8 cellular contexts compared by ENCODE assay signal in genomic region chr21:42061195-42061865, GRCh38. TPM values are rescaled to one million over a fixed set of nuclear protein-coding genes. Genes with fewer than 3 reads are reported as not detected.
DNase-seq lines count a peak whose midpoint lies in the region; ATAC-seq, FAIRE-seq and TF ChIP-seq lines count a peak whose summit lies in the region.

No MANE protein-coding gene starts in this region.

- in situ Hi-C loops in GM12878 (cut with MboI): no loop called here

- H2AK5ac ChIP-seq in mesendoderm (ENCODE audit: low read length): no peak overlapping the region

- TF ChIP-seq CTCF in MM.1S (IDR thresholded peaks at IDR 0.05; ENCODE audit: low read length): no peak
- TF ChIP-seq CTCF in GM12878 (IDR thresholded peaks at IDR 0.05 in 2 of 3, conservative IDR thresholded peaks at IDR 0.05 in 1 of 3; ENCODE audit: control insufficient read depth in 2 of 3, extremely low read depth in 1 of 3, insufficient read depth in 1 of 3, low read depth in 3 of 3, low read length in 3 of 3): no peak
- no peak for TF ChIP-seq CTCF in glutamatergic neuron (IDR thresholded peaks at IDR 0.05; ENCODE audit: partially characterized antibody, unreplicated experiment)

- no peak overlapping the region for H3K27ac Mint-ChIP-seq in glutamatergic neuron (ENCODE audit: unreplicated experiment)

- no peaks in the 10 kb centered on the region for H3K79me1 ChIP-seq in mesendoderm (ENCODE audit: low read length)

- H2BK15ac ChIP-seq in mesendoderm (replicated peaks; ENCODE audit: low read depth): no peak overlapping the region

- peak overlapping the region; percentile 97 for H3K27ac ChIP-seq in MM.1S (ENCODE audit: low read length)
- H3K27ac ChIP-seq in GM12878 (ENCODE audit: control insufficient read depth, insufficient read depth): peak overlapping the region; percentile 93
- peak overlapping the region; percentile 99 for H3K27ac ChIP-seq in thymus (ENCODE audit: low read depth)
- H3K27ac ChIP-seq in mesendoderm (ENCODE audit: low read depth, low read length): no peak overlapping the region

- no peak overlapping the region for H3K23ac ChIP-seq in mesendoderm (ENCODE audit: low read length)

- H3K4me1 ChIP-seq in MM.1S (ENCODE audit: low read length) (peaks cover 54% of the 10 kb centered on the region), GM12878 (ENCODE audit: control insufficient read depth, insufficient read depth, low read length) (peaks cover 51% of the 10 kb centered on the region), thymus (ENCODE audit: control insufficient read depth, insufficient read depth, low read length) (peaks cover 24% of the 10 kb centered on the region), mesendoderm (ENCODE audit: control insufficient read depth, low read depth, low read length) (no peaks in the 10 kb centered on the region)

- no peak overlapping the region for H3K56ac ChIP-seq in mesendoderm (ENCODE audit: low read length)

- no peak overlapping the region for H3K4me3 Mint-ChIP-seq in glutamatergic neuron (ENCODE audit: unreplicated experiment)

- H4K20me1 ChIP-seq in MM.1S (ENCODE audit: insufficient read depth, low read length): no peaks in the 10 kb centered on the region
- no peaks in the 10 kb centered on the region for H4K20me1 ChIP-seq in GM12878 (ENCODE audit: control insufficient read depth, insufficient read depth)

- 9% methylated on average over 17 of the region's 18 CpGs for WGBS in GM12878 (ENCODE audit: insufficient coverage, insufficient replicate concordance, low lambda C conversion rate, missing lambda C conversion rate)
- 31% methylated on average over 18 of the region's 18 CpGs for WGBS in thymus
- WGBS in mesendoderm (ENCODE audit: extremely low coverage, insufficient coverage, low lambda C conversion rate): no CpG with 5 or more reads among the region's 18 CpGs

- no peak overlapping the region for H4K5ac ChIP-seq in mesendoderm (ENCODE audit: low read length)

- H3K79me2 ChIP-seq in MM.1S (ENCODE audit: low read length) (no peaks in the 10 kb centered on the region), GM12878 (ENCODE audit: control insufficient read depth, insufficient read depth, low read length) (no peaks in the 10 kb centered on the region), mesendoderm (ENCODE audit: control insufficient read depth, insufficient read depth, low read length) (no peaks in the 10 kb centered on the region)

- TF ChIP-seq POLR2A in GM15510 (IDR thresholded peaks at IDR 0.05; ENCODE audit: borderline replicate concordance, extremely low read depth, insufficient read length) (peak; percentile 16), GM12878 (IDR thresholded peaks at IDR 0.05; ENCODE audit: low read depth, low read length) (0 out of 2 replicates have a peak, but pooled peaks have one; percentile 25)

- no peak overlapping the region for H4K8ac ChIP-seq in mesendoderm (ENCODE audit: low read depth, low read length)

- H3K18ac ChIP-seq in mesendoderm (ENCODE audit: low read length): no peak overlapping the region

- POLR2A ChIA-PET in GM12878 (lab: Charles Lee): interaction anchor here (2.0 kb wide), 1 partner anchor 17 kb away, joined by 5 read pairs; no protein-coding TSS in a partner anchor

- H2BK120ac ChIP-seq in mesendoderm (ENCODE audit: low read depth, low read length): no peak overlapping the region

- CTCF ChIA-PET in GM12878 (lab: Yijun Ruan, JAX): no interaction called here

- no peak overlapping the region for H3K4ac ChIP-seq in mesendoderm (ENCODE audit: low read depth, low read length)

- DNase-seq in MM.1S (peak; percentile 96), GM12878 (ENCODE audit: low read depth, low spot score) (peak; percentile 81), mesendoderm (no peak), activated gamma-delta T cell (lab: John Stamatoyannopoulos, UW) (no peak), glutamatergic neuron (no peak)

- H3K36me3 ChIP-seq in MM.1S (replicated peaks; ENCODE audit: insufficient read depth, low read length): no peaks in the 10 kb centered on the region
- no peaks in the 10 kb centered on the region for H3K36me3 ChIP-seq in GM12878 (ENCODE audit: control insufficient read depth in 2 of 2, insufficient read depth in 2 of 2, low read length in 1 of 2)
- H3K36me3 ChIP-seq in thymus (ENCODE audit: control insufficient read depth, insufficient read depth): no peaks in the 10 kb centered on the region
- no peaks in the 10 kb centered on the region for H3K36me3 ChIP-seq in mesendoderm (ENCODE audit: control insufficient read depth, insufficient read depth, low read length)

- H3K9me3 ChIP-seq in MM.1S (replicated peaks; ENCODE audit: insufficient read depth, low read length) (no peaks in the 10 kb centered on the region), GM12878 (replicated peaks; ENCODE audit: control insufficient read depth, insufficient read depth, low read length) (no peaks in the 10 kb centered on the region), thymus (ENCODE audit: control insufficient read depth) (no peaks in the 10 kb centered on the region)

- peak overlapping the region; percentile 98 for H3K4me2 ChIP-seq in MM.1S (ENCODE audit: low read depth, low read length)
- H3K4me2 ChIP-seq in GM12878 (ENCODE audit: control insufficient read depth, insufficient read depth): peak overlapping the region; percentile 98
- no peak overlapping the region for H3K4me2 ChIP-seq in mesendoderm (ENCODE audit: low read length)

- intact Hi-C loops in GM12878 (cut with micrococcal nuclease; ENCODE audit: unreplicated experiment): loop anchor here (5.0 kb wide), 3 partner anchors 49 to 134 kb away; partner anchors contain the start of genes C2CD2 and ZBTB21

- SMC1A ChIA-PET in GM12878 (lab: Charles Lee; ENCODE audit: uncharacterized antibody, unreplicated experiment): no interaction called here

- peak overlapping the region; percentile 92 for H3K9ac ChIP-seq in MM.1S (ENCODE audit: low read length)
- H3K9ac ChIP-seq in GM12878 (ENCODE audit: control insufficient read depth, insufficient read depth, low read length): peak overlapping the region; percentile 72; the same call in 1 of the 2 replicates
- no peak overlapping the region for H3K9ac ChIP-seq in mesendoderm (ENCODE audit: low read length)

- no peak overlapping the region for H2BK5ac ChIP-seq in mesendoderm (ENCODE audit: low read length)

- H3K4me1 Mint-ChIP-seq in glutamatergic neuron (ENCODE audit: low read depth, unreplicated experiment): peaks cover 12% of the 10 kb centered on the region

- no peaks in the 10 kb centered on the region for H3K9me2 ChIP-seq in MM.1S (replicated peaks; ENCODE audit: insufficient read depth, low read length)

- TF ChIP-seq RAD21 in GM12878 (IDR thresholded peaks at IDR 0.05; ENCODE audit: insufficient read depth, low read depth, low read length): no peak

- RAD21 ChIA-PET in GM12878 (lab: Charles Lee; ENCODE audit: unreplicated experiment): interaction anchor here (1.3 kb wide), 1 partner anchor 135 kb away, joined by 4 read pairs; no protein-coding TSS in a partner anchor

- peak overlapping the region; percentile 24 for H2AFZ ChIP-seq in MM.1S (ENCODE audit: low read length)
- no peak overlapping the region for H2AFZ ChIP-seq in GM12878 (ENCODE audit: control insufficient read depth, low read depth, low read length)

- peaks cover 8% of the 10 kb centered on the region for H3K36me3 Mint-ChIP-seq in glutamatergic neuron (ENCODE audit: unreplicated experiment)

- H3K27me3 ChIP-seq in MM.1S (replicated peaks; ENCODE audit: insufficient read depth, low read length) (no peaks in the 10 kb centered on the region), GM12878 (replicated peaks in 1 of 2; ENCODE audit: control insufficient read depth in 2 of 2, insufficient read depth in 2 of 2, low read length in 1 of 2) (no peaks in the 10 kb centered on the region), thymus (ENCODE audit: control insufficient read depth, insufficient read depth) (no peaks in the 10 kb centered on the region), mesendoderm (ENCODE audit: insufficient read depth, low read length, poor library complexity) (no peaks in the 10 kb centered on the region)

- H3K9me3 Mint-ChIP-seq in glutamatergic neuron (ENCODE audit: unreplicated experiment): peaks cover 2% of the 10 kb centered on the region

- ATAC-seq in GM21576 (IDR thresholded peaks at IDR 0.05; ENCODE audit: unreplicated experiment): peak; percentile 43
- peak; percentile 72 for ATAC-seq in GM12878

- peak; percentile 65 to 85; a peak in 3 of 4 replicates for TF ChIP-seq EP300 in GM12878 (IDR thresholded peaks at IDR 0.05; ENCODE audit: borderline replicate concordance in 1 of 2, control insufficient read depth in 1 of 2, low read depth in 2 of 2, low read length in 2 of 2)

- FAIRE-seq in GM12878 (lab: Jason Lieb, UNC): peak; percentile 80

- peak overlapping the region; percentile 66 for H3K4me3 ChIP-seq in MM.1S (ENCODE audit: low read length)
- H3K4me3 ChIP-seq in GM12878: peak overlapping the region; percentile 8; the same call in 1 of the 2 replicates
- H3K4me3 ChIP-seq in thymus (ENCODE audit: low read length): no peak overlapping the region
- no peak overlapping the region for H3K4me3 ChIP-seq in mesendoderm (ENCODE audit: low read length)

- BruUV-seq in GM12878 (replicated peaks; lab: Mats Ljungman, UMichigan): no TSS peak

- H3K27me3 Mint-ChIP-seq in glutamatergic neuron (ENCODE audit: unreplicated experiment): peaks cover 5% of the 10 kb centered on the region

- H3F3A ChIP-seq in MM.1S (ENCODE audit: insufficient read depth, low read length): peaks cover 55% of the 10 kb centered on the region

RNA-seq across cellular contexts. Expression of gene UMODL1, which starts 9.8 kb away (rescaled TPM):
- total RNA-seq in GM12878 (2013; cell fraction: nucleolus; rRNA removed): 0.51 and 0.65 TPM in 2 replicates
- total RNA-seq in GM12878 (2014; rRNA removed): 0.11 TPM in 1 of 2 replicates, not detected in the other
- total RNA-seq in GM12878 (2014; rRNA removed; fragmentation: Illumina TruSeq; extraction: Trizol): not detected in 2 replicates
- 0.05 TPM in 1 of 2 replicates, not detected in the other for total RNA-seq in GM12878 (2021)
- polyA plus RNA-seq in GM12878 (2011; ENCODE audit: low read depth): not detected
- polyA plus RNA-seq in GM12878 (2011; rRNA removed): 0.03 and 0.10 TPM in 2 replicates
- polyA plus RNA-seq in GM12878 (2011; cell fraction: cytosol; rRNA removed): 0.01 and 0.08 TPM in 2 replicates
- polyA plus RNA-seq in GM12878 (2011; cell fraction: nucleus; rRNA removed): 0.09 and 0.13 TPM in 2 replicates
- 0.11 TPM in 1 of 2 replicates, not detected in the other for polyA plus RNA-seq in GM12878 (2012)
- polyA plus RNA-seq in GM12878 (2014; fragmentation: Illumina TruSeq; extraction: Trizol): 0.01 TPM in 1 of 2 replicates, not detected in the other
- polyA plus RNA-seq in GM12878 (2014; fragmentation: Nextera tagmentation; extraction: Ambion mirVana): not detected
- 0.03 TPM in 1 of 2 replicates, not detected in the other for polyA plus RNA-seq in GM12878 (2014; rRNA removed)
- not detected for polyA plus RNA-seq in GM12878 (2016; fragmentation: Nextera tagmentation; extraction: Ambion mirVana)
- not detected in 2 replicates for polyA minus RNA-seq in GM12878 (2011; rRNA and poly(A)+ RNA removed)
- polyA minus RNA-seq in GM12878 (2011; cell fraction: cytosol; rRNA and poly(A)+ RNA removed): not detected in 2 replicates
- polyA minus RNA-seq in GM12878 (2011; cell fraction: nucleus; rRNA and poly(A)+ RNA removed): not detected in 2 replicates
- polyA plus RNA-seq in thymus: 1.4 TPM
- polyA plus RNA-seq in mesendoderm (2013, experiment 1 of 2): 0.07 TPM
- 0.07 TPM for polyA plus RNA-seq in mesendoderm (2013, experiment 2 of 2)
- not detected for total RNA-seq in glutamatergic neuron (ENCODE audit: unreplicated experiment)

RNA-seq across cellular contexts. Expression of gene ZBTB21, which starts 51.2 kb away (rescaled TPM):
- total RNA-seq in GM12878 (2013; cell fraction: nucleolus; rRNA removed): 28.7 and 28.9 TPM in 2 replicates
- 8.5 and 9.8 TPM in 2 replicates for total RNA-seq in GM12878 (2014; rRNA removed)
- total RNA-seq in GM12878 (2014; rRNA removed; fragmentation: Illumina TruSeq; extraction: Trizol): 13.1 and 13.4 TPM in 2 replicates
- 17.9 and 21.6 TPM in 2 replicates for total RNA-seq in GM12878 (2021)
- polyA plus RNA-seq in GM12878 (2011; ENCODE audit: low read depth): 6.1 TPM
- 9.1 and 9.6 TPM in 2 replicates for polyA plus RNA-seq in GM12878 (2011; rRNA removed)
- polyA plus RNA-seq in GM12878 (2011; cell fraction: cytosol; rRNA removed): 5.7 and 11.2 TPM in 2 replicates
- 12.9 and 18.3 TPM in 2 replicates for polyA plus RNA-seq in GM12878 (2011; cell fraction: nucleus; rRNA removed)
- polyA plus RNA-seq in GM12878 (2012): 9.1 and 9.6 TPM in 2 replicates
- polyA plus RNA-seq in GM12878 (2014; fragmentation: Illumina TruSeq; extraction: Trizol): 12.6 and 12.7 TPM in 2 replicates
- 1 to 10 TPM; 1.8 to 2.3 TPM for polyA plus RNA-seq in GM12878 (2014; fragmentation: Nextera tagmentation; extraction: Ambion mirVana)
- polyA plus RNA-seq in GM12878 (2014; rRNA removed): 6.3 and 7.0 TPM in 2 replicates
- polyA plus RNA-seq in GM12878 (2016; fragmentation: Nextera tagmentation; extraction: Ambion mirVana): 10 to 100 TPM; 11.3 to 13.9 TPM
- polyA minus RNA-seq in GM12878 (2011; rRNA and poly(A)+ RNA removed): 14.7 and 15.7 TPM in 2 replicates
- polyA minus RNA-seq in GM12878 (2011; cell fraction: cytosol; rRNA and poly(A)+ RNA removed): 6.4 and 8.6 TPM in 2 replicates
- 10.8 and 12.8 TPM in 2 replicates for polyA minus RNA-seq in GM12878 (2011; cell fraction: nucleus; rRNA and poly(A)+ RNA removed)
- polyA plus RNA-seq in thymus: 7.9 TPM
- polyA plus RNA-seq in mesendoderm (2013, experiment 1 of 2): 5.3 TPM
- polyA plus RNA-seq in mesendoderm (2013, experiment 2 of 2): 5.8 TPM
- total RNA-seq in glutamatergic neuron (ENCODE audit: unreplicated experiment): 21.2 TPM

Comparison
In these comparisons a context has a peak if more than half of its experiments do, and no peak if none do; other contexts are left out.
1. DNase-seq: peak in MM.1S (single experiment) and GM12878 (single experiment); none in mesendoderm (single experiment), activated gamma-delta T cell (single experiment) and glutamatergic neuron (single experiment).
2. H3K4me3 ChIP-seq: peak in MM.1S (single experiment) and GM12878 (single experiment); none in thymus (single experiment) and mesendoderm (single experiment).